In genomic region chr2:207722773-207723424, GRCh38 we compare ENCODE assay signal across 1 cellular context.
TF ChIP-seq lines count a peak whose summit lies in the region.

No MANE protein-coding gene starts in this region.

TF ChIP-seq in SK-N-SH, 30 proteins besides CTCF, POLR2A, EP300 and RAD21:
- 0 out of 2 replicates have a peak, but pooled peaks have one; percentile 12 for TF ChIP-seq FOSL2 (IDR thresholded peaks at IDR 0.05; ENCODE audit: borderline replicate concordance, low read depth)
- TF ChIP-seq FOXJ3 (CRISPR knock-in tag; IDR thresholded peaks at IDR 0.05), result no peak
